1 cellular context compared by ENCODE assay signal in the genomic region with DNA sequence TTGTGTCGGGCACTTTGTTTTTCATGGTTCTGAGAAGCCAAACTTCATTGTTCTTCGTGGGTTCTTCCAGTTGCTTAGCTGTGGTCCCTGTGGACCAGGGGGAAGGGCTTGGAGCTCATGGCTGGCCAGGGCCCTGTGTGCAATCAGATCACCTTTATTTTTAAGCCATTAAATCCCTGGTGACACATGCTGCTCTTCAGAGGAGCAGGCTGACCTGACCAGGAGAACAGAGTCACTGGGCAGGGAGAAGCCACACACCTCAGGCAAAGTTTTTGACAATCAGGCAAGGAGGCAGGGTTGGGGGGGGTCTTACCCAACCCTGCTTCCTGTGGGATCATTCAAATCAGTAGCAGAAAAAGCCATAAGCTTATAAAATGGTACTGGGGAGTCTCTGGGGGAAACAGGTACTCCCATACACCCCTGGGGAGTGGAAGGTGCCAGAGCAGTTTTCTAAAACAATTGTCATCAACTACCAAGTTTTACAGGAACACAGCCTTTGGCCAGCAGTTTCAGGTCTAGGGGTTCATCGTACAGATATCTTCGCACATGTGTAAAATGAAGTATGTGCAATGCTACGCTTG.
TF ChIP-seq lines count a peak whose summit lies in the region.

No MANE protein-coding gene starts in this region.

TF ChIP-seq in GM12878, 131 proteins besides CTCF, POLR2A, EP300 and RAD21 (continued from another document):
- TF ChIP-seq GABPA (IDR thresholded peaks at IDR 0.05; ENCODE audit: low read depth) = no peak
